9 cellular contexts compared by ENCODE assay signal in the genomic region with DNA sequence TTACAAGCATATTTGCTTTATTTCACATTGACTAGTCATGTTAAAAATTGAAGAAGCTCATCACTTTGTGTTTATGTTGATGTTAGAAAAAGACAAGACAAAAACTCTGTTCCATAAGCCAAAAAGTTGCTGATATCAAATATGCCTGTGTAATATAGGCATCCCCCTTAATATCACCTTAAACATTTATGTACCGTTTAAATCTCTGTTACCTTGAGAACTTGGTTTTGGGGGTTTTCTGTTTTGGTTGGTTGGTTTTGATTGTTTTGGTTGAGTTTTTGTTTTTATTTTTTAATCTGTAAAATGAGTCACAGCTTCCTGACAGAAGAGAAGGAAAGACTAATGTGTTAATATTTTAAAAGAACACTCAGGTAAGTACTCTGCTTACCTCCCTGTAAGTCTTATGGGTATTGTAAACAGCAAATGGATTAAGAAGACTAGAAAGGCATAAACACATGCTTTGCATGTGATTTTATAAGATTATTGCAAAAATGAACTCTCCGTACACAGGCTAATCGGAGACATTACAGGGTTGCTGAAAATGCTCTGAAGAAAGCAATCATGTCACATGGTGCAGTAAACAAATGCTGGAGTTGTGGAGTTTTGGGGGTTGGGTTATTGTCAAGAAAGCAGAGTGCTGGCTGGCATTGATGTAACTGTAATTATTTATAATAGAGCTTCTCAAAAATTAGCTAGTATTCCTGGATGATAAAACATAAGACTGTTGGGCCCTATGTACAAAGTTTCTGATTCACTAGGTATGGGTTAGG.
DNase-seq lines count a peak whose midpoint lies in the region; ATAC-seq and TF ChIP-seq lines count a peak whose summit lies in the region.
"Had no signal": no experiment of that assay in that cellular context is flagged by ENCODE, and none has a peak within 500 bp of the region (broad histone marks: within the 10 kb centered on the region; RNA-seq: fewer than 3 reads in every experiment).

No MANE protein-coding gene starts in this region.

- in situ Hi-C loops in GM13977 (cut with MboI; ENCODE audit: low pct_unique_long_range_greater_than_20kb, low sequenced_read_pairs, unreplicated experiment), result no loop called here

- peak overlapping the region; percentile 97 for H3K27ac Mint-ChIP-seq in activated naive CD4-positive, alpha-beta T cell treated with anti-CD3 and anti-CD28 coated beads, Interleukin-2, amount 10 ng/mL, durations not matched to agents 7 days and 5 days

- H3K36me3 Mint-ChIP-seq in activated naive CD4-positive, alpha-beta T cell treated with anti-CD3 and anti-CD28 coated beads, Interleukin-2, amount 10 ng/mL, durations not matched to agents 7 days and 5 days, result no peaks in the 10 kb centered on the region

- CTCF ChIA-PET in activated naive CD4-positive, alpha-beta T cell treated with anti-CD3 and anti-CD28 coated beads, Interleukin-2, amount 10 ng/mL, durations not matched to agents 7 days and 5 days (lab: Charles Lee), result interaction anchor here (0.6 to 2.1 kb wide), 6 partner anchors 9 to 126 kb away, joined by 3 to 10 read pairs (median 6); no protein-coding TSS in a partner anchor

- TF ChIP-seq EP300 in tibial nerve (IDR thresholded peaks at IDR 0.05) (peak in 1 of 2 donors; percentile 42), ovary (IDR thresholded peaks at IDR 0.05) (no peak)

- H3K79me2 ChIP-seq in OCI-LY3 (ENCODE audit: low read length), result peaks cover 33% of the 10 kb centered on the region

- H3K4me3 ChIP-seq in OCI-LY3 (ENCODE audit: low read length) (peak overlapping the region; percentile 60), tibial nerve (peak overlapping the region in 2 of 4 donors; percentile 4 to 6), ovary (no peak overlapping the region)

- peak overlapping the region; percentile 68 for H3K4me3 Mint-ChIP-seq in activated naive CD4-positive, alpha-beta T cell treated with anti-CD3 and anti-CD28 coated beads, Interleukin-2, amount 10 ng/mL, durations not matched to agents 7 days and 5 days

- H2AFZ ChIP-seq in OCI-LY3 (ENCODE audit: low read depth, low read length), result peak overlapping the region; percentile 27; the same call in 1 of the 2 replicates

- peak overlapping the region; percentile 94 for H3K27ac ChIP-seq in OCI-LY3 (ENCODE audit: low read length)
- peak overlapping the region; percentile 67 to 84 (median 82) for H3K27ac ChIP-seq in tibial nerve
- H3K27ac ChIP-seq in ovary, result peak overlapping the region in 1 of 2 donors; percentile 67

- H3K4me1 Mint-ChIP-seq in activated naive CD4-positive, alpha-beta T cell treated with anti-CD3 and anti-CD28 coated beads, Interleukin-2, amount 10 ng/mL, durations not matched to agents 7 days and 5 days, result peaks cover 75% of the 10 kb centered on the region

- H3K4me1 ChIP-seq in OCI-LY3 (ENCODE audit: low read length) (peaks cover 97% of the 10 kb centered on the region), tibial nerve (peaks cover 0 to 66% (median 11%) of the 10 kb centered on the region in 4 donors), ovary (ENCODE audit: insufficient read depth) (peaks cover 2% of the 10 kb centered on the region)

- H3K27me3 ChIP-seq in OCI-LY3 (ENCODE audit: low read depth, low read length), result no peaks in the 10 kb centered on the region
- no peaks in the 10 kb centered on the region for H3K27me3 ChIP-seq in tibial nerve
- H3K27me3 ChIP-seq in ovary, result no peaks in the 10 kb centered on the region

- peak overlapping the region; percentile 78 for H3K9ac ChIP-seq in OCI-LY3 (ENCODE audit: low read length)

- H3K27me3 Mint-ChIP-seq in activated naive CD4-positive, alpha-beta T cell treated with anti-CD3 and anti-CD28 coated beads, Interleukin-2, amount 10 ng/mL, durations not matched to agents 7 days and 5 days, result no peaks in the 10 kb centered on the region

- WGBS in tibial nerve, 2 donors, result 72 to 78% methylated on average over 3 of the region's 3 CpGs
- 63 to 72% (median 70%) methylated on average over 3 of the region's 3 CpGs for WGBS in ovary, 3 donors

- TF ChIP-seq POLR2A in tibial nerve (IDR thresholded peaks at IDR 0.05), result no peak
- no peak for TF ChIP-seq POLR2A in ovary (IDR thresholded peaks at IDR 0.05)

- H3K36me3 ChIP-seq in OCI-LY3 (replicated peaks; ENCODE audit: low read depth, low read length) (no peaks in the 10 kb centered on the region), tibial nerve (no peaks in the 10 kb centered on the region), ovary (no peaks in the 10 kb centered on the region)

- ATAC-seq in left ventricle myocardium superior, result peak; percentile 27

- H4K20me1 ChIP-seq in OCI-LY3 (ENCODE audit: insufficient read depth, low read length), result no peaks in the 10 kb centered on the region

- no peaks in the 10 kb centered on the region for H3K9me3 Mint-ChIP-seq in activated naive CD4-positive, alpha-beta T cell treated with anti-CD3 and anti-CD28 coated beads, Interleukin-2, amount 10 ng/mL, durations not matched to agents 7 days and 5 days

- no peak for TF ChIP-seq CTCF in OCI-LY3 (IDR thresholded peaks at IDR 0.05; ENCODE audit: low read depth, low read length)
- TF ChIP-seq CTCF in tibial nerve (IDR thresholded peaks at IDR 0.05), result no peak
- no peak for TF ChIP-seq CTCF in ovary (IDR thresholded peaks at IDR 0.05)
- no peak for TF ChIP-seq CTCF in GM13977 (IDR thresholded peaks at IDR 0.05; ENCODE audit: extremely low read depth, insufficient read depth, missing control alignments)

- H3K9me3 ChIP-seq in OCI-LY3 (ENCODE audit: insufficient read depth, low read length), result no peaks in the 10 kb centered on the region
- H3K9me3 ChIP-seq in tibial nerve, result no peaks in the 10 kb centered on the region
- H3K9me3 ChIP-seq in ovary, result no peaks in the 10 kb centered on the region

- peak overlapping the region; percentile 90 for H3K4me2 ChIP-seq in OCI-LY3 (ENCODE audit: low read length)

- intact Hi-C loops in left ventricle myocardium superior (cut with micrococcal nuclease), result no loop called here
- intact Hi-C loops in ovary (cut with DNase I), result loop anchor here in 1 of 4 donors (2.0 kb wide), 1 partner anchor 70 kb away; a partner anchor contains a TSS

- peak; percentile 41 for DNase-seq in activated naive CD4-positive, alpha-beta T cell treated with anti-CD3 and anti-CD28 coated beads, Interleukin-2, amount 10 ng/mL, durations not matched to agents 7 days and 5 days
- no peak for DNase-seq in activated naive CD4-positive, alpha-beta T cell (lab: John Stamatoyannopoulos, UW)
- DNase-seq in left ventricle myocardium superior (no peak), tibial nerve (ENCODE audit: low spot score in 2 of 2) (no peak), OCI-M2 (lab: John Stamatoyannopoulos, UW; ENCODE audit: unreplicated experiment) (no peak), ovary (no peak), GM13977 (ENCODE audit: low spot score) (no peak)
- DNase-seq: effector CD4-positive, alpha-beta T cell had no signal
